8 cellular contexts compared by ENCODE assay signal in the genomic region with DNA sequence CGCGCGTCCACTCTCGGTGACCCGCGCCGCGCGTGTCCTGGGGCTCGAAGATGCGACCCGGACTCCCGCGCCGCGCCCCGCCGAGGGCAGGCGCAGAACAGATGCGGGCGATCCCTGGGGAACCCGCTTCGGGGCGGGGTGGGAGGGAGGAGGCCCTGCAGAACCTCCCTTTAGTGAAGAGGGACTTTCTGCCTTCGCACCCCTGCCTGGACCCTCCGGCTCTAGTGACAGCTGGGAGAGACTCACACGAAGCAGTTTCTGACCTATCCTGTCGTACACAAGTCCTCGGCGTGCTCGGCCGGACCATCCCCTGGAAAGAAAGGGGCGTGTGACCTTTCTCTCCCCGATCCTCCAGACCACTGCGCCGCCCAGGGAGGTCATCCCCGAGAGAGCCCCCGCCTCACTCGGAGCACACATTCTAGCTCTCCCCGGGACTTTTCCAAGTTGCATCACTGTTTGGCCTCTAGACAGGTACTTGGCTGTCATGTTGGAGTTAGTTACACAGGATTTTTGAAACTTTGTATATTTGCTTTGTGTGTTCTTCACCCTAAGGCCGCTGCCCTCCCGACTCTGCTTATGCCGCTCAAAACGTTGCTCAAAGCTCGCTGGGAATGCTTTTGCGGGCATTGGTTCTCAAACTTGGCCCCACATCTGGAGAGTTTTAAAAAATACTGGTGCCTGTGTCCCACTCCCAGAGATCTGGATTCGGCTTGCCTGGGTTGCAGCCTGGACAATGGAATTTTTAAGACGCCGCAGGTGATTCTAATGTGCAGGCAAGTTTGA. TPM values are rescaled to one million over a fixed set of nuclear protein-coding genes. Genes with fewer than 3 reads are reported as not detected.
DNase-seq lines count a peak whose midpoint lies in the region; ATAC-seq lines count a peak whose summit lies in the region.

No MANE protein-coding gene starts in this region.

- intact Hi-C loops in activated CD4-positive, alpha-beta T cell treated with anti-CD3 and anti-CD28 coated beads, Interleukin-2, amount 10 ng/mL, durations not matched to agents 24 days and 14 days (cut with micrococcal nuclease): no loop called here

- DNase-seq in activated CD4-positive, alpha-beta T cell treated with anti-CD3 and anti-CD28 coated beads, Interleukin-2, amount 10 ng/mL, durations not matched to agents 24 days and 14 days: no peak
- no peak for DNase-seq in activated CD4-positive, alpha-beta T cell treated with anti-CD3 and anti-CD28 coated beads for 48 hours
- DNase-seq in astrocyte of the hippocampus (ENCODE audit: low read depth, low spot score): peak; percentile 51
- DNase-seq in islet precursor cell: peak; percentile 76
- DNase-seq in stimulated activated naive CD8-positive, alpha-beta T cell treated with anti-CD3 and anti-CD28 coated beads, Interleukin-15, Interleukin-2, amounts not matched to agents 100 U/mL and 50 U/mL, for 24 hours: peak; percentile 7
- no peak for DNase-seq in NOMO-1 treated with DMSO at 0.1 percent for 48 hours (lab: John Stamatoyannopoulos, UW; ENCODE audit: unreplicated experiment)

- no peak for ATAC-seq in stimulated activated naive CD8-positive, alpha-beta T cell treated with anti-CD3 and anti-CD28 coated beads, Interleukin-15, Interleukin-2, amounts not matched to agents 100 U/mL and 50 U/mL, for 24 hours
- ATAC-seq in HG02588 (IDR thresholded peaks at IDR 0.05; ENCODE audit: unreplicated experiment): no peak
- ATAC-seq in GM18909 (IDR thresholded peaks at IDR 0.05; ENCODE audit: poor library complexity, unreplicated experiment): no peak

- no peak overlapping the region for H3K27ac Mint-ChIP-seq in activated CD4-positive, alpha-beta T cell treated with anti-CD3 and anti-CD28 coated beads, Interleukin-2, amount 10 ng/mL, durations not matched to agents 24 days and 14 days

- peaks cover 58% of the 10 kb centered on the region for H3K27me3 Mint-ChIP-seq in activated CD4-positive, alpha-beta T cell treated with anti-CD3 and anti-CD28 coated beads, Interleukin-2, amount 10 ng/mL, durations not matched to agents 24 days and 14 days

- peak overlapping the region; percentile 50 for H3K4me3 Mint-ChIP-seq in activated CD4-positive, alpha-beta T cell treated with anti-CD3 and anti-CD28 coated beads, Interleukin-2, amount 10 ng/mL, durations not matched to agents 24 days and 14 days

- peaks cover 3% of the 10 kb centered on the region for H3K36me3 Mint-ChIP-seq in activated CD4-positive, alpha-beta T cell treated with anti-CD3 and anti-CD28 coated beads, Interleukin-2, amount 10 ng/mL, durations not matched to agents 24 days and 14 days (ENCODE audit: low read depth)

- no peaks in the 10 kb centered on the region for H3K9me3 Mint-ChIP-seq in activated CD4-positive, alpha-beta T cell treated with anti-CD3 and anti-CD28 coated beads, Interleukin-2, amount 10 ng/mL, durations not matched to agents 24 days and 14 days

- peaks cover 6% of the 10 kb centered on the region for H3K4me1 Mint-ChIP-seq in activated CD4-positive, alpha-beta T cell treated with anti-CD3 and anti-CD28 coated beads, Interleukin-2, amount 10 ng/mL, durations not matched to agents 24 days and 14 days

RNA-seq across cellular contexts. Expression of gene CGNL1, which starts 0.6 kb away (rescaled TPM):
- not detected in 2 replicates for total RNA-seq in activated CD4-positive, alpha-beta T cell treated with anti-CD3 and anti-CD28 coated beads, Interleukin-2, amount 10 ng/mL, durations not matched to agents 24 days and 14 days

Comparison
In these comparisons a context has a peak if more than half of its experiments do, and no peak if none do; other contexts are left out.
1. DNase-seq: peak in astrocyte of the hippocampus (single experiment), islet precursor cell (single experiment) and stimulated activated naive CD8-positive, alpha-beta T cell treated with anti-CD3 and anti-CD28 coated beads, Interleukin-15, Interleukin-2, amounts not matched to agents 100 U/mL and 50 U/mL, for 24 hours (single experiment); none in activated CD4-positive, alpha-beta T cell treated with anti-CD3 and anti-CD28 coated beads, Interleukin-2, amount 10 ng/mL, durations not matched to agents 24 days and 14 days (single experiment), activated CD4-positive, alpha-beta T cell treated with anti-CD3 and anti-CD28 coated beads for 48 hours (single experiment) and NOMO-1 treated with DMSO at 0.1 percent for 48 hours (single experiment).